8 cellular contexts compared by ENCODE assay signal in genomic region chr15:88664151-88664778, GRCh38. TPM values are rescaled to one million over a fixed set of nuclear protein-coding genes. Genes with fewer than 3 reads are reported as not detected.
DNase-seq lines count a peak whose midpoint lies in the region; ATAC-seq and TF ChIP-seq lines count a peak whose summit lies in the region.

No MANE protein-coding gene starts in this region.

- H4K5ac ChIP-seq in IMR-90 (ENCODE audit: low read depth, low read length) = no peak overlapping the region

- H3K4me1 ChIP-seq in CD4-positive, CD25-positive, alpha-beta regulatory T cell (ENCODE audit: control insufficient read depth, insufficient read depth, low read length, poor library complexity, severe bottlenecking) = no peaks in the 10 kb centered on the region
- H3K4me1 ChIP-seq in IMR-90 (ENCODE audit: control insufficient read depth, insufficient read depth, low read length) = peaks cover 11% of the 10 kb centered on the region
- H3K4me1 ChIP-seq in liver (ENCODE audit: control insufficient read depth in 4 of 4, insufficient read depth in 4 of 4, low read length in 3 of 4) = no peaks in the 10 kb centered on the region

- H4K20me1 ChIP-seq in IMR-90 (ENCODE audit: insufficient read depth, low read length) = no peaks in the 10 kb centered on the region

- peaks cover under 1% of the 10 kb centered on the region for H3K27me3 Mint-ChIP-seq in CD4-positive, CD25-positive, alpha-beta regulatory T cell
- H3K27me3 Mint-ChIP-seq in activated naive CD4-positive, alpha-beta T cell treated with anti-CD3 and anti-CD28 coated beads for 36 hours (ENCODE audit: low read depth) = peaks cover 2% of the 10 kb centered on the region

- dilution Hi-C loops in IMR-90 (cut with HindIII; ENCODE audit: low sequenced_read_pairs, unreplicated experiment) = no loop called here

- H3K9me3 Mint-ChIP-seq in CD4-positive, CD25-positive, alpha-beta regulatory T cell = peaks cover 0 to 4% (median 0%) of the 10 kb centered on the region in 7 donors
- H3K9me3 Mint-ChIP-seq in activated naive CD4-positive, alpha-beta T cell treated with anti-CD3 and anti-CD28 coated beads for 36 hours = no peaks in the 10 kb centered on the region

- no peak overlapping the region for H3K56ac ChIP-seq in IMR-90 (ENCODE audit: extremely low read depth, insufficient read depth, low read length)

- H3K36me3 Mint-ChIP-seq in CD4-positive, CD25-positive, alpha-beta regulatory T cell = peaks cover 7% of the 10 kb centered on the region
- H3K36me3 Mint-ChIP-seq in activated naive CD4-positive, alpha-beta T cell treated with anti-CD3 and anti-CD28 coated beads for 36 hours (ENCODE audit: low read depth) = no peaks in the 10 kb centered on the region

- no TSS peak for BruUV-seq in IMR-90 (replicated peaks; lab: Mats Ljungman, UMichigan)

- POLR2A ChIA-PET in IMR-90 (lab: Charles Lee; ENCODE audit: unreplicated experiment) (no interaction called here), RWPE1 (lab: Yijun Ruan, JAX; ENCODE audit: low non-redundant PET) (no interaction called here)

- no peak for TF ChIP-seq CTCF in IMR-90 (conservative IDR thresholded peaks at IDR 0.05; ENCODE audit: low read depth, low read length)
- peak; percentile 40 for TF ChIP-seq CTCF in liver (IDR thresholded peaks at IDR 0.05; ENCODE audit: low read depth, low read length, missing input control)
- TF ChIP-seq CTCF in RWPE1 (conservative IDR thresholded peaks at IDR 0.05; ENCODE audit: low read depth) = no peak

- H4K91ac ChIP-seq in IMR-90 (ENCODE audit: insufficient read depth, low read depth, low read length) = no peak overlapping the region

- peak; percentile 72 to 87 for ATAC-seq in CD4-positive, CD25-positive, alpha-beta regulatory T cell (ENCODE audit: low read depth in 2 of 2)
- ATAC-seq in IMR-90 (ENCODE audit: low read depth) = no peak
- no peak for ATAC-seq in HG03135 (IDR thresholded peaks at IDR 0.05; ENCODE audit: unreplicated experiment)

- no peak overlapping the region for H3K23ac ChIP-seq in IMR-90 (ENCODE audit: low read depth, low read length)

- CTCF ChIA-PET in IMR-90 (lab: Yijun Ruan, JAX) = no interaction called here
- CTCF ChIA-PET in activated naive CD4-positive, alpha-beta T cell treated with anti-CD3 and anti-CD28 coated beads for 36 hours (lab: Charles Lee) = interaction anchor here (0.8 to 3.3 kb wide), 22 partner anchors 10 to 216 kb away, joined by 3 to 20 read pairs (median 4); partner anchors contain the start of genes ISG20, MRPL46 and MRPS11
- CTCF ChIA-PET in RWPE1 (lab: Yijun Ruan, JAX) = interaction anchor here (0.6 kb wide), 1 partner anchor 63 kb away, joined by 3 read pairs; no protein-coding TSS in a partner anchor

- H3K9me3 ChIP-seq in CD4-positive, CD25-positive, alpha-beta regulatory T cell (ENCODE audit: control insufficient read depth in 2 of 2, low read length in 2 of 2) = no peaks in the 10 kb centered on the region
- H3K9me3 ChIP-seq in IMR-90 (ENCODE audit: control insufficient read depth, insufficient read depth, low read length) (no peaks in the 10 kb centered on the region), liver (ENCODE audit: control insufficient read depth in 4 of 4, low read length in 3 of 4) (no peaks in the 10 kb centered on the region)

- H3K79me1 ChIP-seq in IMR-90 (ENCODE audit: low read depth in 1 of 2, low read length in 2 of 2) = no peaks in the 10 kb centered on the region

- peak; percentile 21; the same call in 1 of the 2 replicates for TF ChIP-seq RAD21 in IMR-90 (IDR thresholded peaks at IDR 0.05; ENCODE audit: low read length)
- peak; percentile 80 to 81 for TF ChIP-seq RAD21 in liver (IDR thresholded peaks at IDR 0.05)

- no peak overlapping the region for H3K9ac ChIP-seq in IMR-90 (ENCODE audit: low read depth, low read length)
- H3K9ac ChIP-seq in liver (ENCODE audit: low read depth in 1 of 2, low read length in 2 of 2) = no peak overlapping the region

- H2AK9ac ChIP-seq in IMR-90 (replicated peaks; ENCODE audit: low read depth, low read length, poor library complexity) = no peak overlapping the region

- no peak overlapping the region for H4K8ac ChIP-seq in IMR-90 (ENCODE audit: low read depth in 2 of 2, low read length in 2 of 2)

- H2BK15ac ChIP-seq in IMR-90 (ENCODE audit: low read depth, low read length) = no peak overlapping the region

- H3K4ac ChIP-seq in IMR-90 (ENCODE audit: low read depth, low read length) = no peak overlapping the region

- H3K14ac ChIP-seq in IMR-90 (replicated peaks; ENCODE audit: low read depth, low read length) = no peak overlapping the region

- peaks cover 4 to 37% (median 22%) of the 10 kb centered on the region in 4 donors for H3K4me1 Mint-ChIP-seq in CD4-positive, CD25-positive, alpha-beta regulatory T cell
- H3K4me1 Mint-ChIP-seq in activated naive CD4-positive, alpha-beta T cell treated with anti-CD3 and anti-CD28 coated beads for 36 hours (ENCODE audit: low read depth) = peaks cover 31% of the 10 kb centered on the region

- H3K9me1 ChIP-seq in IMR-90 (ENCODE audit: insufficient read depth, low read length) = peaks cover 4% of the 10 kb centered on the region

- no peak overlapping the region for H2BK5ac ChIP-seq in IMR-90 (ENCODE audit: low read depth, low read length, poor library complexity, severe bottlenecking)

- no peak overlapping the region for H2AK5ac ChIP-seq in IMR-90 (ENCODE audit: low read depth, low read length)

- H3K4me3 ChIP-seq in CD4-positive, CD25-positive, alpha-beta regulatory T cell (ENCODE audit: low read depth, low read length) = no peak overlapping the region
- H3K4me3 ChIP-seq in IMR-90 (ENCODE audit: insufficient read depth, low read depth, low read length) = no peak overlapping the region
- H3K4me3 ChIP-seq in liver (ENCODE audit: low read depth in 1 of 3, low read length in 3 of 3) = no peak overlapping the region

- no peak overlapping the region for H2AFZ ChIP-seq in IMR-90 (replicated peaks; ENCODE audit: low read length, poor library complexity)

- peak; percentile 26 to 77 (median 62) for DNase-seq in CD4-positive, CD25-positive, alpha-beta regulatory T cell
- no peak for DNase-seq in IMR-90
- peak; percentile 78 for DNase-seq in activated naive CD4-positive, alpha-beta T cell treated with anti-CD3 and anti-CD28 coated beads for 36 hours
- no peak for DNase-seq in DMS 273 treated with DMSO at 0.1 percent for 48 hours (lab: John Stamatoyannopoulos, UW)
- no peak for DNase-seq in RWPE1 (ENCODE audit: low spot score)
- DNase-seq in occipital lobe (lab: John Stamatoyannopoulos, UW) = no peak

- no peaks in the 10 kb centered on the region for H3K27me3 ChIP-seq in CD4-positive, CD25-positive, alpha-beta regulatory T cell (ENCODE audit: control insufficient read depth, insufficient read depth, low read length)
- H3K27me3 ChIP-seq in IMR-90 (ENCODE audit: control insufficient read depth, insufficient read depth, low read length) (no peaks in the 10 kb centered on the region), liver (ENCODE audit: control insufficient read depth in 4 of 4, insufficient read depth in 4 of 4, low read length in 3 of 4) (no peaks in the 10 kb centered on the region)

- peak overlapping the region; percentile 78 to 89 (median 85) for H3K27ac Mint-ChIP-seq in CD4-positive, CD25-positive, alpha-beta regulatory T cell
- H3K27ac Mint-ChIP-seq in activated naive CD4-positive, alpha-beta T cell treated with anti-CD3 and anti-CD28 coated beads for 36 hours = no peak overlapping the region

- intact Hi-C loops in IMR-90 (cut with micrococcal nuclease) = no loop called here
- intact Hi-C loops in activated naive CD4-positive, alpha-beta T cell treated with anti-CD3 and anti-CD28 coated beads for 36 hours (cut with micrococcal nuclease) = loop anchor here (1.0 to 10.0 kb wide), 6 partner anchors 26 to 419 kb away; partner anchors contain the start of genes DET1, MRPL46 and MRPS11

- H2BK120ac ChIP-seq in IMR-90 (ENCODE audit: low read depth, low read length) = no peak overlapping the region

- no peak overlapping the region for H3K27ac ChIP-seq in CD4-positive, CD25-positive, alpha-beta regulatory T cell (ENCODE audit: insufficient read depth, low read length, poor library complexity, severe bottlenecking)
- H3K27ac ChIP-seq in IMR-90 (ENCODE audit: insufficient read depth, low read length) = no peak overlapping the region
- H3K27ac ChIP-seq in liver (ENCODE audit: low read depth in 1 of 2, low read length in 2 of 2) = no peak overlapping the region
- no peak overlapping the region for H3K27ac ChIP-seq in RWPE1

- H3K4me3 Mint-ChIP-seq in CD4-positive, CD25-positive, alpha-beta regulatory T cell = no peak overlapping the region
- no peak overlapping the region for H3K4me3 Mint-ChIP-seq in activated naive CD4-positive, alpha-beta T cell treated with anti-CD3 and anti-CD28 coated beads for 36 hours

- TF ChIP-seq POLR2A in IMR-90 (IDR thresholded peaks at IDR 0.05; ENCODE audit: low read depth, low read length) = no peak

- H3K18ac ChIP-seq in IMR-90 (ENCODE audit: low read depth, low read length) = no peak overlapping the region

- H3K4me2 ChIP-seq in IMR-90 (ENCODE audit: low read depth, low read length) = no peak overlapping the region

- no peaks in the 10 kb centered on the region for H3K36me3 ChIP-seq in CD4-positive, CD25-positive, alpha-beta regulatory T cell (ENCODE audit: control insufficient read depth, insufficient read depth, low read length)
- H3K36me3 ChIP-seq in IMR-90 (ENCODE audit: control insufficient read depth, insufficient read depth, low read length) (no peaks in the 10 kb centered on the region), liver (ENCODE audit: control insufficient read depth in 4 of 4, insufficient read depth in 3 of 4, low read depth in 1 of 4, low read length in 3 of 4) (no peaks in the 10 kb centered on the region)

- 69% methylated on average over 4 of the region's 7 CpGs; no CpG with 5 or more reads in 1 of the 2 experiments for WGBS in IMR-90 (ENCODE audit: extremely low coverage in 2 of 2, insufficient read length in 1 of 2), 2 experiments
- 85% methylated on average over 7 of the region's 7 CpGs for WGBS in liver

- no peak overlapping the region for H2BK20ac ChIP-seq in IMR-90 (ENCODE audit: low read depth, low read length)

- in situ Hi-C loops in IMR-90 (cut with MboI; ENCODE audit: low sequenced_read_pairs) = loop anchor here (25.0 kb wide), 2 partner anchors 173 to 498 kb away; no protein-coding TSS in a partner anchor

RNA-seq across cellular contexts. Expression of gene ISG20, which starts 25.4 kb away (rescaled TPM):
- total RNA-seq in CD4-positive, CD25-positive, alpha-beta regulatory T cell = 257 TPM
- polyA plus RNA-seq in CD4-positive, CD25-positive, alpha-beta regulatory T cell = 100 to 1,000 TPM; 724 to 832 (median 792) TPM
- total RNA-seq in IMR-90 (2012; rRNA removed) (0.72 and 1.1 TPM in 2 replicates), liver (10 to 100 TPM in 1 of 2 donors, 1 to 10 TPM in 1; 6.8 to 36.5 TPM), occipital lobe (not detected)
- polyA plus RNA-seq in IMR-90 (2012; rRNA removed) (1.2 and 3.1 TPM in 2 replicates), liver (10 to 100 TPM; 14.1 to 14.5 TPM)
- 1.7 and 3.0 TPM in 2 replicates for polyA plus RNA-seq in IMR-90 (2012; cell fraction: cytosol; rRNA removed)
- 3.5 and 5.7 TPM in 2 replicates for polyA plus RNA-seq in IMR-90 (2012; cell fraction: nucleus; rRNA removed; ENCODE audit: low replicate concordance)
- total RNA-seq in activated naive CD4-positive, alpha-beta T cell treated with anti-CD3 and anti-CD28 coated beads for 36 hours = 10 to 100 TPM; 51.2 to 56.5 TPM

RNA-seq across cellular contexts. Expression of gene AEN, which starts 43.1 kb away (rescaled TPM):
- 52.4 TPM for total RNA-seq in CD4-positive, CD25-positive, alpha-beta regulatory T cell
- 10 to 100 TPM; 28.7 to 37.7 (median 35.4) TPM for polyA plus RNA-seq in CD4-positive, CD25-positive, alpha-beta regulatory T cell
- total RNA-seq in IMR-90 (2012; rRNA removed) (85.5 and 91.4 TPM in 2 replicates), liver (10 to 100 TPM; 13.1 to 19.2 TPM), occipital lobe (4.2 TPM)
- polyA plus RNA-seq in IMR-90 (2012; rRNA removed) (48.6 and 55.4 TPM in 2 replicates), liver (1 to 10 TPM; 2.8 to 8.0 TPM)
- polyA plus RNA-seq in IMR-90 (2012; cell fraction: cytosol; rRNA removed) = 28.8 and 37.7 TPM in 2 replicates
- 139 and 157 TPM in 2 replicates for polyA plus RNA-seq in IMR-90 (2012; cell fraction: nucleus; rRNA removed; ENCODE audit: low replicate concordance)
- total RNA-seq in activated naive CD4-positive, alpha-beta T cell treated with anti-CD3 and anti-CD28 coated beads for 36 hours = 10 to 100 TPM; 85.2 to 87.2 TPM

Comparison
In these comparisons a context has a peak if more than half of its experiments do, and no peak if none do; other contexts are left out.
1. ATAC-seq: peak in CD4-positive, CD25-positive, alpha-beta regulatory T cell (2 of 2); none in IMR-90 (single experiment) and HG03135 (single experiment).
2. DNase-seq: peak in CD4-positive, CD25-positive, alpha-beta regulatory T cell (3 of 3) and activated naive CD4-positive, alpha-beta T cell treated with anti-CD3 and anti-CD28 coated beads for 36 hours (single experiment); none in IMR-90 (single experiment), DMS 273 treated with DMSO at 0.1 percent for 48 hours (single experiment), RWPE1 (single experiment) and occipital lobe (single experiment).